Comparison of ENCODE assay signal across 10 cellular contexts in genomic region chr17:7041607-7042506, GRCh38. TPM values are rescaled to one million over a fixed set of nuclear protein-coding genes. Genes with fewer than 3 reads are reported as not detected.
DNase-seq lines count a peak whose midpoint lies in the region; ATAC-seq and TF ChIP-seq lines count a peak whose summit lies in the region.
"Had no signal": no experiment of that assay in that cellular context is flagged by ENCODE, and none has a peak within 500 bp of the region (broad histone marks: within the 10 kb centered on the region; RNA-seq: fewer than 3 reads in every experiment).

No MANE protein-coding gene starts in this region.

- no peaks in the 10 kb centered on the region for H3K36me3 ChIP-seq in esophagus squamous epithelium
- no peaks in the 10 kb centered on the region for H3K36me3 ChIP-seq in parathyroid adenoma (ENCODE audit: control insufficient read depth, insufficient read depth, low read length)

- no peak for ATAC-seq in HG02973 (IDR thresholded peaks at IDR 0.05; ENCODE audit: unreplicated experiment)
- ATAC-seq in GM18909 (IDR thresholded peaks at IDR 0.05; ENCODE audit: poor library complexity, unreplicated experiment), result no peak
- no peak for ATAC-seq in HG03039 (IDR thresholded peaks at IDR 0.05; ENCODE audit: unreplicated experiment)

- H3K9ac ChIP-seq in parathyroid adenoma, result peak overlapping the region; percentile 77

- H3K4me3 Mint-ChIP-seq in activated CD4-positive, alpha-beta memory T cell treated with anti-CD3 and anti-CD28 coated beads for 36 hours, result peak overlapping the region; percentile 71

- H3K79me2 ChIP-seq in parathyroid adenoma, result no peaks in the 10 kb centered on the region

- H3K36me3 Mint-ChIP-seq in activated CD4-positive, alpha-beta memory T cell treated with anti-CD3 and anti-CD28 coated beads for 36 hours, result peaks cover 4% of the 10 kb centered on the region

- intact Hi-C loops in activated CD4-positive, alpha-beta memory T cell treated with anti-CD3 and anti-CD28 coated beads for 36 hours (cut with micrococcal nuclease), result no loop called here
- intact Hi-C loops in esophagus squamous epithelium (cut with DNase I), result no loop called here

- no peak for TF ChIP-seq CTCF in GM10248 (IDR thresholded peaks at IDR 0.05; ENCODE audit: control extremely low read depth, extremely low read depth, low read depth, missing control alignments)
- no peak for TF ChIP-seq CTCF in esophagus squamous epithelium (IDR thresholded peaks at IDR 0.05)
- TF ChIP-seq CTCF in parathyroid adenoma (IDR thresholded peaks at IDR 0.05), result no peak

- peak overlapping the region; percentile 49 to 89 (median 70) for H3K27ac ChIP-seq in esophagus squamous epithelium
- H3K27ac ChIP-seq in parathyroid adenoma, result peak overlapping the region; percentile 96

- 72 to 76% methylated on average over 3 to 10 of the region's 44 CpGs for WGBS in esophagus squamous epithelium, 2 donors

- peak overlapping the region; percentile 66 for H3K27ac Mint-ChIP-seq in activated CD4-positive, alpha-beta memory T cell treated with anti-CD3 and anti-CD28 coated beads for 36 hours

- peaks cover 32 to 76% (median 34%) of the 10 kb centered on the region in 3 donors for H3K4me1 ChIP-seq in esophagus squamous epithelium
- H3K4me1 ChIP-seq in parathyroid adenoma, result peaks cover 29% of the 10 kb centered on the region

- H3K27me3 Mint-ChIP-seq in activated CD4-positive, alpha-beta memory T cell treated with anti-CD3 and anti-CD28 coated beads for 36 hours, result peaks cover 2% of the 10 kb centered on the region

- CTCF ChIA-PET in GM10248 (lab: Yijun Ruan, JAX), result interaction anchor here (0.8 to 5.1 kb wide), 6 partner anchors 10 to 100 kb away, joined by 3 to 18 read pairs (median 4); no protein-coding TSS in a partner anchor
- CTCF ChIA-PET in activated CD4-positive, alpha-beta memory T cell treated with anti-CD3 and anti-CD28 coated beads for 36 hours (lab: Charles Lee), result interaction anchor here (0.8 to 20.9 kb wide), 5 partner anchors 10 to 136 kb away, joined by 3 to 509 read pairs (median 3); no protein-coding TSS in a partner anchor

- H3K27me3 ChIP-seq in esophagus squamous epithelium, result peaks cover 0 to 30% (median 2%) of the 10 kb centered on the region in 4 donors
- H3K27me3 ChIP-seq in parathyroid adenoma (ENCODE audit: control insufficient read depth, insufficient read depth, low read length), result no peaks in the 10 kb centered on the region

- H3K4me3 ChIP-seq in esophagus squamous epithelium (peak overlapping the region; percentile 26 to 70 (median 64)), parathyroid adenoma (ENCODE audit: low read depth, low read length) (peak overlapping the region; percentile 66)

- no peak for TF ChIP-seq POLR2A in esophagus squamous epithelium (IDR thresholded peaks at IDR 0.05)

- DNase-seq in GM10248 (ENCODE audit: extremely low spot score), result peak; percentile 47
- no peak for DNase-seq in activated CD4-positive, alpha-beta memory T cell treated with anti-CD3 and anti-CD28 coated beads for 36 hours
- no peak for DNase-seq in esophagus squamous epithelium (lab: John Stamatoyannopoulos, UW)
- DNase-seq in A172 (ENCODE audit: low spot score), result no peak
- DNase-seq: NCI-H1417 treated with DMSO at 0.1 percent for 48 hours, T-helper 9 cell had no signal

- H3K9me3 ChIP-seq in esophagus squamous epithelium (no peaks in the 10 kb centered on the region), parathyroid adenoma (ENCODE audit: control insufficient read depth, low read length) (no peaks in the 10 kb centered on the region)

- H2AFZ ChIP-seq in parathyroid adenoma, result peak overlapping the region; percentile 92

- H3K4me1 Mint-ChIP-seq in activated CD4-positive, alpha-beta memory T cell treated with anti-CD3 and anti-CD28 coated beads for 36 hours (ENCODE audit: low read depth), result peaks cover 46% of the 10 kb centered on the region

- H3K9me3 Mint-ChIP-seq in activated CD4-positive, alpha-beta memory T cell treated with anti-CD3 and anti-CD28 coated beads for 36 hours, result no peaks in the 10 kb centered on the region

- POLR2A ChIA-PET in GM10248 (lab: Yijun Ruan, JAX), result interaction anchor here (0.6 kb wide), 1 partner anchor 93 kb away, joined by 3 read pairs; no protein-coding TSS in a partner anchor
- POLR2A ChIA-PET in activated CD4-positive, alpha-beta memory T cell treated with anti-CD3 and anti-CD28 coated beads for 36 hours (lab: Charles Lee), result no interaction called here

- H3K4me2 ChIP-seq in parathyroid adenoma (ENCODE audit: low read length), result peak overlapping the region; percentile 85

RNA-seq across cellular contexts. Expression of gene SLC16A11, which starts 2.0 kb away (rescaled TPM):
- total RNA-seq in activated CD4-positive, alpha-beta memory T cell treated with anti-CD3 and anti-CD28 coated beads for 36 hours, result 1 to 10 TPM; 1.4 to 1.5 TPM
- total RNA-seq in esophagus squamous epithelium, result 1 to 10 TPM in 1 of 4 donors, under 1 TPM in 2, not detected in 1; 0.56 to 2.1 (median 0.72) TPM
- not detected in 2 replicates for total RNA-seq in A172 (2014; rRNA removed; shearing (Covaris generic))

RNA-seq across cellular contexts. Expression of gene SLC16A13, which starts 6.0 kb away (rescaled TPM):
- 10 to 100 TPM; 10.4 to 10.7 TPM for total RNA-seq in activated CD4-positive, alpha-beta memory T cell treated with anti-CD3 and anti-CD28 coated beads for 36 hours
- 1 to 10 TPM; 2.7 to 5.6 (median 3.6) TPM for total RNA-seq in esophagus squamous epithelium
- total RNA-seq in A172 (2014; rRNA removed; shearing (Covaris generic)), result 0.74 and 1.9 TPM in 2 replicates

RNA-seq across cellular contexts. Expression of gene BCL6B, which starts 19.0 kb away (rescaled TPM):
- 1 to 10 TPM in 1 of 2 experiments, under 1 TPM in 1; 0.53 to 1.3 TPM for total RNA-seq in activated CD4-positive, alpha-beta memory T cell treated with anti-CD3 and anti-CD28 coated beads for 36 hours
- total RNA-seq in esophagus squamous epithelium, result 1 to 10 TPM in 1 of 4 donors, under 1 TPM in 3; 0.15 to 1.9 (median 0.67) TPM
- 0.07 TPM in 1 of 2 replicates, not detected in the other for total RNA-seq in A172 (2014; rRNA removed; shearing (Covaris generic))

RNA-seq across cellular contexts. Expression of gene RNASEK, which starts 29.4 kb away (rescaled TPM):
- total RNA-seq in activated CD4-positive, alpha-beta memory T cell treated with anti-CD3 and anti-CD28 coated beads for 36 hours, result 100 to 1,000 TPM; 175 to 180 TPM
- total RNA-seq in esophagus squamous epithelium, result 100 to 1,000 TPM in 3 of 4 donors, 10 to 100 TPM in 1; 96.1 to 173 (median 137) TPM
- total RNA-seq in A172 (2014; rRNA removed; shearing (Covaris generic)), result 220 and 249 TPM in 2 replicates

RNA-seq across cellular contexts. Expression of gene CLEC10A, which starts 38.2 kb away (rescaled TPM):
- total RNA-seq in activated CD4-positive, alpha-beta memory T cell treated with anti-CD3 and anti-CD28 coated beads for 36 hours, result not detected
- 10 to 100 TPM in 1 of 4 donors, 1 to 10 TPM in 1, under 1 TPM in 2; 0.40 to 10.6 (median 4.0) TPM for total RNA-seq in esophagus squamous epithelium
- total RNA-seq in A172 (2014; rRNA removed; shearing (Covaris generic)), result not detected in 2 replicates
